Comparison of ENCODE assay signal across 17 cellular contexts in genomic region chr1:91520940-91521507, GRCh38.
"Had no signal": no experiment of that assay in that cellular context is flagged by ENCODE, and none has a peak within 500 bp of the region (broad histone marks: within the 10 kb centered on the region; RNA-seq: fewer than 3 reads in every experiment).

No MANE protein-coding gene starts in this region.

- H3K4me3 ChIP-seq: cardiac muscle cell, left ventricle myocardium inferior, mucosa of descending colon, suprapubic skin had no signal

- H3K4me3 Mint-ChIP-seq: naive thymus-derived CD4-positive, alpha-beta T cell had no signal

- H3K27ac ChIP-seq: cardiac muscle cell, left ventricle myocardium inferior, neutrophil, parathyroid adenoma, RWPE1, suprapubic skin had no signal

- H3K27me3 ChIP-seq: cardiac muscle cell, neutrophil, suprapubic skin had no signal

- H3K9ac ChIP-seq: parathyroid adenoma had no signal

- H3K9me3 ChIP-seq: left ventricle myocardium inferior, mucosa of descending colon, neutrophil, suprapubic skin had no signal

- H3K4me1 ChIP-seq: parathyroid adenoma had no signal

- DNase-seq: activated CD4-positive, CD25-positive, alpha-beta regulatory T cell treated with anti-CD3 and anti-CD28 coated beads, Interleukin-2, amount 50 U/mL, for 72 hours; activated CD8-positive, alpha-beta memory T cell treated with anti-CD3 and anti-CD28 coated beads for 24 hours; activated naive CD4-positive, alpha-beta T cell; hippocampal formation; kidney; left ventricle myocardium inferior; mucosa of descending colon; naive thymus-derived CD4-positive, alpha-beta T cell; stimulated activated CD4-positive, alpha-beta T cell treated with anti-CD3 and anti-CD28 coated beads, Interleukin-4, amount 100 ng/mL, for 1 hour; stimulated activated naive CD4-positive, alpha-beta T cell; trophoblast cell had no signal

- H3K27me3 Mint-ChIP-seq: naive thymus-derived CD4-positive, alpha-beta T cell had no signal

- H3K79me2 ChIP-seq: parathyroid adenoma had no signal

- H3K36me3 ChIP-seq: cardiac muscle cell, left ventricle myocardium inferior, neutrophil, suprapubic skin had no signal

- H2AFZ ChIP-seq: parathyroid adenoma had no signal

- ATAC-seq: esophagus mucosa; mucosa of descending colon; naive thymus-derived CD4-positive, alpha-beta T cell had no signal
